Comparison of ENCODE assay signal across 8 cellular contexts in the genomic region with DNA sequence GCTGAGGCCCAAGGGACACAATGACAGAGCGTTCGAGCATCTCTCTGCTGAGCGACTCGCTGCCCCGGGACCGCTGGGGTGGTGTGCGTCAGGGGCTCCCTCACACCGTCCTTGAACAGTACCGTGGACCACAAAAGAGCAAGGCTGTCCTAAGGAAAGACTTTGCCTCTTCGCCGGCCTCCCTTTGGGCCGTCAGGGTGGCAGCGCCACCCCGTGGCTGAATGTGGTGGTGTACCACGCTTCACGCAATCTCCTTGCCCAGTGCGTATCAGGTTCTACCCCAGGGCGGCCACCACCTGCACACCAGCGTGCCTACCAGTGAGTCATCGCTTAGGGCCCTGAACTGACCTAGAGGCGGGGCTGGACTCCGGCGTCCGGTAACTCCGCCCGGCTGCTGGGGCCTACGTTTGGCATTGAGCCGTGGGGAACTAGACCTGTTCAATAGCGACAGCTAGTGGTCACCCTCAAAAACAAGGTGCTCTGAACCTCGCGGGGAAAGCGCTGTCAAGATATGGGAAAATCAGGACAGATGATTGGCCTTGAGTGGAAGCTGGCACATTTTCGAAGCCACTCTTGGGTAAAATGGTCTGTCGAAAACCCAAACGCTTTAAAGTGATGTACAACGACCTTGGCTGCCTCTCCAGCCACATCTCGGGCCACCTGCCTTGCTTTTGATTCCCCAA. TPM values are rescaled to one million over a fixed set of nuclear protein-coding genes. Genes with fewer than 3 reads are reported as not detected.
A peak's percentile ranks its signal among the peaks of the same experiment; 100 is the strongest.
DNase-seq lines count a peak whose midpoint lies in the region; ATAC-seq, FAIRE-seq and TF ChIP-seq lines count a peak whose summit lies in the region.

No MANE protein-coding gene starts in this region.

- CTCF ChIA-PET in A549 (lab: Yijun Ruan, JAX) (interaction anchor here (0.6 to 2.9 kb wide), 48 partner anchors 9 to 1561 kb away, joined by 3 to 22 read pairs (median 4); no protein-coding TSS in a partner anchor), RWPE1 (lab: Yijun Ruan, JAX) (interaction anchor here (0.5 to 1.4 kb wide), 26 partner anchors 10 to 1200 kb away, joined by 3 to 7 read pairs (median 3); a partner anchor contains a TSS)

- H3K27ac ChIP-seq in A549: peak overlapping the region; percentile 41 to 74; a peak in 5 of 6 replicates
- H3K27ac ChIP-seq in RWPE1: peak overlapping the region; percentile 58
- H3K27ac ChIP-seq in neutrophil: peak overlapping the region; percentile 84
- H3K27ac ChIP-seq in subcutaneous abdominal adipose tissue (ENCODE audit: low read depth, low read length): no peak overlapping the region

- TF ChIP-seq RAD21 in A549 (conservative IDR thresholded peaks at IDR 0.05 in 1 of 2, IDR thresholded peaks at IDR 0.05 in 1 of 2): peak; percentile 57 to 83

- H3K27me3 ChIP-seq in neutrophil (no peaks in the 10 kb centered on the region), subcutaneous abdominal adipose tissue (ENCODE audit: control insufficient read depth in 5 of 5, insufficient read depth in 4 of 5, low read length in 5 of 5) (no peaks in the 10 kb centered on the region)

- peak; percentile 95 to 97 for DNase-seq in A549 (ENCODE audit: low read depth in 1 of 2, low spot score in 1 of 2)
- peak; percentile 99 for DNase-seq in RWPE1 (ENCODE audit: low spot score)
- peak; percentile 79 for DNase-seq in activated gamma-delta T cell treated with anti-CD3 and anti-CD28 coated beads, Interleukin-2, amount 50 U/mL, for 16 hours (ENCODE audit: low read depth)
- peak; percentile 42 to 77 for DNase-seq in frontal cortex (ENCODE audit: low spot score in 2 of 2)

- H3K9me3 ChIP-seq in A549 (no peaks in the 10 kb centered on the region), neutrophil (no peaks in the 10 kb centered on the region), subcutaneous abdominal adipose tissue (ENCODE audit: control insufficient read depth in 5 of 5, low read length in 5 of 5) (no peaks in the 10 kb centered on the region)

- FAIRE-seq in A549 (lab: Jason Lieb, UNC): peak; percentile 51
- FAIRE-seq in frontal cortex (lab: Jason Lieb, UNC): no peak

- TF ChIP-seq CTCF in A549 (IDR thresholded peaks at IDR 0.05) (peak; percentile 96), RWPE1 (conservative IDR thresholded peaks at IDR 0.05; ENCODE audit: low read depth) (peak; percentile 94), neutrophil (IDR thresholded peaks at IDR 0.05) (peak; percentile 99)

- H3K4me3 ChIP-seq in A549: peak overlapping the region; percentile 26; the same call in 1 of the 3 replicates
- peak overlapping the region; percentile 26 to 37 for H3K4me3 ChIP-seq in neutrophil (ENCODE audit: low read depth in 1 of 2, low read length in 1 of 2)
- H3K4me3 ChIP-seq in subcutaneous abdominal adipose tissue (ENCODE audit: low read depth in 1 of 5, low read length in 5 of 5): peak overlapping the region in 4 of 5 donors; percentile 50 to 68 (median 54)

- POLR2A ChIA-PET in A549 (lab: Yijun Ruan, JAX): no interaction called here
- POLR2A ChIA-PET in RWPE1 (lab: Yijun Ruan, JAX; ENCODE audit: low non-redundant PET): no interaction called here

- H3K4me1 ChIP-seq in A549 (peaks cover 7% of the 10 kb centered on the region; the same call in 1 of the 3 replicates), neutrophil (ENCODE audit: control insufficient read depth in 1 of 2, insufficient read depth in 1 of 2, low read depth in 1 of 2, low read length in 1 of 2) (peaks cover 53 to 54% of the 10 kb centered on the region in 2 experiments), subcutaneous abdominal adipose tissue (ENCODE audit: control insufficient read depth in 5 of 5, insufficient read depth in 5 of 5, low read length in 5 of 5) (peaks cover 0 to 17% (median 16%) of the 10 kb centered on the region in 5 donors)

- 8% methylated on average over 37 of the region's 37 CpGs for WGBS in A549 (ENCODE audit: missing lambda C conversion rate)

- TF ChIP-seq POLR2A in A549 (IDR thresholded peaks at IDR 0.05; ENCODE audit: low read length): no peak

- H3K9ac ChIP-seq in subcutaneous abdominal adipose tissue (ENCODE audit: low read length in 5 of 5): peak overlapping the region in 4 of 5 donors; percentile 45 to 64 (median 56)

- no peaks in the 10 kb centered on the region for H3K36me3 ChIP-seq in neutrophil
- H3K36me3 ChIP-seq in subcutaneous abdominal adipose tissue (ENCODE audit: control insufficient read depth in 5 of 5, insufficient read depth in 5 of 5, low read length in 5 of 5): no peaks in the 10 kb centered on the region

- TF ChIP-seq EP300 in A549 (IDR thresholded peaks at IDR 0.05): no peak

- H3K4me2 ChIP-seq in A549: peak overlapping the region; percentile 62

- ATAC-seq in A549 (peak; percentile 99), GM19023 (IDR thresholded peaks at IDR 0.05; ENCODE audit: unreplicated experiment) (peak; percentile 73), HG03196 (IDR thresholded peaks at IDR 0.05; ENCODE audit: unreplicated experiment) (peak; percentile 88)

TF ChIP-seq in A549, 52 proteins besides CTCF, POLR2A, EP300 and RAD21:
- peak; percentile 78 for TF ChIP-seq SMC3 (IDR thresholded peaks at IDR 0.05)
- peak; percentile 37; the same call in 1 of the 2 replicates for TF ChIP-seq MYC (IDR thresholded peaks at IDR 0.05; ENCODE audit: borderline replicate concordance, low read length)
- TF ChIP-seq GATA3 (IDR thresholded peaks at IDR 0.05; ENCODE audit: borderline replicate concordance): 0 out of 2 replicates have a peak, but pooled peaks have one; percentile 24
- no peak for TF ChIP-seq CHD2 (IDR thresholded peaks at IDR 0.05; ENCODE audit: low read length, partially characterized antibody)
- TF ChIP-seq, protein P1, sequence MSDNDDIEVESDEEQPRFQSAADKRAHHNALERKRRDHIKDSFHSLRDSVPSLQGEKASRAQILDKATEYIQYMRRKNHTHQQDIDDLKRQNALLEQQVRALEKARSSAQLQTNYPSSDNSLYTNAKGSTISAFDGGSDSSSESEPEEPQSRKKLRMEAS (IDR thresholded peaks at IDR 0.05): peak; percentile 80
- TF ChIP-seq FOSL2 (IDR thresholded peaks at IDR 0.05): peak; percentile 49; the same call in 1 of the 2 replicates
- TF ChIP-seq FOSL2 (CRISPR knock-in tag; IDR thresholded peaks at IDR 0.05): peak; percentile 96

RNA-seq across cellular contexts. Expression of a gene that starts 8.1 kb away (rescaled TPM):
- polyA plus RNA-seq in A549 (2011; rRNA removed): not detected in 2 replicates
- polyA plus RNA-seq in A549 (2012; cell fraction: cytosol; rRNA removed): not detected in 2 replicates
- not detected in 2 replicates for polyA plus RNA-seq in A549 (2012; cell fraction: nucleus; rRNA removed)
- polyA plus RNA-seq in A549 (2017; fragmentation: RNase III; extraction: RNeasy Plus Mini Kit Qiagen cat#74134 plus additional on column Dnase treatment): not detected in 3 replicates
- polyA minus RNA-seq in A549 (2011; rRNA and poly(A)+ RNA removed): not detected in 2 replicates
- under 0.01 TPM for total RNA-seq in frontal cortex

RNA-seq across cellular contexts. Expression of a gene that starts 36.6 kb away (rescaled TPM):
- polyA plus RNA-seq in A549 (2011; rRNA removed) (3.3 TPM in 2 replicates), A549 (2017; fragmentation: RNase III; extraction: RNeasy Plus Mini Kit Qiagen cat#74134 plus additional on column Dnase treatment) (2.0 to 2.4 TPM (median 2.4 TPM) in 3 replicates)
- polyA plus RNA-seq in A549 (2012; cell fraction: cytosol; rRNA removed): 0.59 and 0.74 TPM in 2 replicates
- 0.61 and 0.75 TPM in 2 replicates for polyA plus RNA-seq in A549 (2012; cell fraction: nucleus; rRNA removed)
- 4.9 and 6.0 TPM in 2 replicates for polyA minus RNA-seq in A549 (2011; rRNA and poly(A)+ RNA removed)
- total RNA-seq in frontal cortex: 3.3 TPM

RNA-seq across cellular contexts. Expression of a gene that starts 43.1 kb away (rescaled TPM):
- 0.17 TPM in 1 of 2 replicates, not detected in the other for polyA plus RNA-seq in A549 (2011; rRNA removed)
- not detected in 2 replicates for polyA plus RNA-seq in A549 (2012; cell fraction: cytosol; rRNA removed)
- not detected in 2 replicates for polyA plus RNA-seq in A549 (2012; cell fraction: nucleus; rRNA removed)
- polyA plus RNA-seq in A549 (2017; fragmentation: RNase III; extraction: RNeasy Plus Mini Kit Qiagen cat#74134 plus additional on column Dnase treatment): not detected in 3 replicates
- not detected in 2 replicates for polyA minus RNA-seq in A549 (2011; rRNA and poly(A)+ RNA removed)
- total RNA-seq in frontal cortex: not detected

RNA-seq across cellular contexts. Expression of a gene that starts 58.2 kb away (rescaled TPM):
- 0.22 and 0.25 TPM in 2 replicates for polyA plus RNA-seq in A549 (2011; rRNA removed)
- 0.04 and 0.08 TPM in 2 replicates for polyA plus RNA-seq in A549 (2012; cell fraction: cytosol; rRNA removed)
- polyA plus RNA-seq in A549 (2012; cell fraction: nucleus; rRNA removed): not detected in 2 replicates
- polyA plus RNA-seq in A549 (2017; fragmentation: RNase III; extraction: RNeasy Plus Mini Kit Qiagen cat#74134 plus additional on column Dnase treatment): 0.03 to 0.08 TPM (median 0.05 TPM) in 3 replicates
- 0.25 and 0.83 TPM in 2 replicates for polyA minus RNA-seq in A549 (2011; rRNA and poly(A)+ RNA removed)
- total RNA-seq in frontal cortex: 0.41 TPM
